Comparison of ENCODE assay signal across 9 cellular contexts in genomic region chr10:96863922-96864543, GRCh38. TPM values are rescaled to one million over a fixed set of nuclear protein-coding genes. Genes with fewer than 3 reads are reported as not detected.
A peak's percentile ranks its signal among the peaks of the same experiment; 100 is the strongest.
DNase-seq lines count a peak whose midpoint lies in the region; ATAC-seq and FAIRE-seq lines count a peak whose summit lies in the region.
"Had no signal": no experiment of that assay in that cellular context is flagged by ENCODE, and none has a peak within 500 bp of the region (broad histone marks: within the 10 kb centered on the region; RNA-seq: fewer than 3 reads in every experiment).

No MANE protein-coding gene starts in this region.

- DNase-seq in AG08395 (ENCODE audit: low spot score): peak; percentile 54
- DNase-seq in HTR-8/SVneo (ENCODE audit: insufficient read length, low spot score): peak; percentile 44
- DNase-seq in activated naive CD8-positive, alpha-beta T cell treated with anti-CD3 and anti-CD28 coated beads, Interleukin-2, amount 10 ng/mL, durations not matched to agents 7 days and 5 days: no peak
- no peak for DNase-seq in GM19240 (ENCODE audit: insufficient read length, low spot score)
- no peak for DNase-seq in occipital lobe (lab: John Stamatoyannopoulos, UW)
- DNase-seq in activated CD8-positive, alpha-beta memory T cell treated with anti-CD3 and anti-CD28 coated beads, Interleukin-2, amount 50 U/mL, for 48 hours: no peak

- H3K4me1 Mint-ChIP-seq in activated naive CD8-positive, alpha-beta T cell treated with anti-CD3 and anti-CD28 coated beads, Interleukin-2, amount 10 ng/mL, durations not matched to agents 7 days and 5 days: peaks cover 9% of the 10 kb centered on the region

- no peaks in the 10 kb centered on the region for H3K27me3 Mint-ChIP-seq in activated naive CD8-positive, alpha-beta T cell treated with anti-CD3 and anti-CD28 coated beads, Interleukin-2, amount 10 ng/mL, durations not matched to agents 7 days and 5 days

- POLR2A ChIA-PET in activated naive CD8-positive, alpha-beta T cell treated with anti-CD3 and anti-CD28 coated beads, Interleukin-2, amount 10 ng/mL, durations not matched to agents 7 days and 5 days (lab: Charles Lee): no interaction called here

- H3K36me3 ChIP-seq in mesodermal cell (ENCODE audit: control insufficient read depth, insufficient read depth, low read length): peaks cover 33% of the 10 kb centered on the region

- FAIRE-seq in HTR-8/SVneo (lab: Jason Lieb, UNC): no peak

- H3K4me3 Mint-ChIP-seq in activated naive CD8-positive, alpha-beta T cell treated with anti-CD3 and anti-CD28 coated beads, Interleukin-2, amount 10 ng/mL, durations not matched to agents 7 days and 5 days: no peak overlapping the region

- H3K4me1 ChIP-seq in mesodermal cell (ENCODE audit: control insufficient read depth, insufficient read depth, low read length, poor library complexity, severe bottlenecking): peaks cover 7% of the 10 kb centered on the region

- 88% methylated on average over 1 of the region's 3 CpGs; no CpG with 5 or more reads in 1 of the 2 experiments for WGBS in mesodermal cell (ENCODE audit: insufficient coverage in 2 of 2), 2 experiments

- H3K4me3 ChIP-seq in mesodermal cell (ENCODE audit: extremely low read depth, insufficient read depth, low read length, poor library complexity, severe bottlenecking): no peak overlapping the region
- H3K4me3 ChIP-seq: cardiac muscle cell had no signal

- no peak overlapping the region for H3K27ac Mint-ChIP-seq in activated naive CD8-positive, alpha-beta T cell treated with anti-CD3 and anti-CD28 coated beads, Interleukin-2, amount 10 ng/mL, durations not matched to agents 7 days and 5 days

- H3K27ac ChIP-seq in mesodermal cell (ENCODE audit: low read depth, low read length, severe bottlenecking): peak overlapping the region; percentile 71
- H3K27ac ChIP-seq: cardiac muscle cell had no signal

- H3K36me3 Mint-ChIP-seq in activated naive CD8-positive, alpha-beta T cell treated with anti-CD3 and anti-CD28 coated beads, Interleukin-2, amount 10 ng/mL, durations not matched to agents 7 days and 5 days: peaks cover 28% of the 10 kb centered on the region

- no peaks in the 10 kb centered on the region for H3K9me3 Mint-ChIP-seq in activated naive CD8-positive, alpha-beta T cell treated with anti-CD3 and anti-CD28 coated beads, Interleukin-2, amount 10 ng/mL, durations not matched to agents 7 days and 5 days

- ATAC-seq in GM18909 (IDR thresholded peaks at IDR 0.05; ENCODE audit: poor library complexity, unreplicated experiment): peak; percentile 72
- peak; percentile 56 for ATAC-seq in activated naive CD8-positive, alpha-beta T cell treated with anti-CD3 and anti-CD28 coated beads, Interleukin-2, amount 10 ng/mL, durations not matched to agents 7 days and 5 days (ENCODE audit: low read depth)

- H3K9me3 ChIP-seq in mesodermal cell (ENCODE audit: control insufficient read depth, low read length): no peaks in the 10 kb centered on the region

RNA-seq across cellular contexts. Expression of gene LCOR, which starts 31.9 kb away (rescaled TPM):
- total RNA-seq in activated naive CD8-positive, alpha-beta T cell treated with anti-CD3 and anti-CD28 coated beads, Interleukin-2, amount 10 ng/mL, durations not matched to agents 7 days and 5 days: 10 to 100 TPM; 33.8 to 38.7 TPM
- polyA plus RNA-seq in mesodermal cell (2013, experiment 1 of 2): 10.0 TPM
- polyA plus RNA-seq in mesodermal cell (2013, experiment 2 of 2): 10.3 TPM
- total RNA-seq in occipital lobe: 110 TPM

Comparison
In these comparisons a context has a peak if more than half of its experiments do, and no peak if none do; other contexts are left out.
1. DNase-seq: peak in AG08395 (single experiment) and HTR-8/SVneo (single experiment); none in activated naive CD8-positive, alpha-beta T cell treated with anti-CD3 and anti-CD28 coated beads, Interleukin-2, amount 10 ng/mL, durations not matched to agents 7 days and 5 days (single experiment), GM19240 (single experiment), occipital lobe (single experiment) and activated CD8-positive, alpha-beta memory T cell treated with anti-CD3 and anti-CD28 coated beads, Interleukin-2, amount 50 U/mL, for 48 hours (single experiment).